In genomic region chr4:55912249-55912648, GRCh38 we compare ENCODE assay signal across 18 cellular contexts. TPM values are rescaled to one million over a fixed set of nuclear protein-coding genes. Genes with fewer than 3 reads are reported as not detected.
DNase-seq lines count a peak whose midpoint lies in the region; ATAC-seq and TF ChIP-seq lines count a peak whose summit lies in the region.
"Had no signal": no experiment of that assay in that cellular context is flagged by ENCODE, and none has a peak within 500 bp of the region (broad histone marks: within the 10 kb centered on the region; RNA-seq: fewer than 3 reads in every experiment).

No MANE protein-coding gene starts in this region.

- DNase-seq in KBM-7 (peak; percentile 8), NCI-H1105 (lab: John Stamatoyannopoulos, UW) (peak; percentile 7), RPMI8226 (peak; percentile 3), epithelial cell of esophagus (ENCODE audit: low read depth) (peak; percentile 36), midbrain (lab: John Stamatoyannopoulos, UW) (no peak), cardiac septum (ENCODE audit: low spot score) (no peak)
- DNase-seq: ACHN; C1 segment of cervical spinal cord; CD8-positive, alpha-beta memory T cell; DMS79 treated with DMSO at 0.1 percent for 48 hours; H7; NCI-H1930; NCI-H2227 treated with DMSO at 0.1 percent for 48 hours; NCI-H510A treated with DMSO at 0.1 percent for 48 hours; PC-9; SW 1271 had no signal

- no peak for TF ChIP-seq CTCF in epithelial cell of esophagus (IDR thresholded peaks at IDR 0.05; ENCODE audit: insufficient read depth, low read depth, low read length, missing control alignments)

- ATAC-seq in esophagus mucosa = no peak

- intact Hi-C loops in cardiac septum (cut with DNase I) = no loop called here

- no peak overlapping the region for H3K4me3 ChIP-seq in epithelial cell of esophagus (ENCODE audit: low read length)
- H3K4me3 ChIP-seq: PC-9, SJSA1 had no signal

- in situ Hi-C loops in KBM-7 (cut with MboI; ENCODE audit: low pct_unique_long_range_greater_than_20kb, low sequenced_read_pairs) = no loop called here

RNA-seq across cellular contexts. Expression of gene CEP135, which starts 36.5 kb away (rescaled TPM):
- total RNA-seq in esophagus mucosa (4.0 TPM), cardiac septum (3.5 TPM)

RNA-seq across cellular contexts. Expression of gene EXOC1, which starts 58.8 kb away (rescaled TPM):
- total RNA-seq in esophagus mucosa (39.6 TPM), cardiac septum (26.6 TPM)

Comparison
In these comparisons a context has a peak if more than half of its experiments do, and no peak if none do; other contexts are left out.
1. DNase-seq: peak in KBM-7 (single experiment), NCI-H1105 (single experiment), RPMI8226 (single experiment) and epithelial cell of esophagus (single experiment); none in midbrain (single experiment) and cardiac septum (single experiment).